Comparison of ENCODE assay signal across 1 cellular context in the genomic region with DNA sequence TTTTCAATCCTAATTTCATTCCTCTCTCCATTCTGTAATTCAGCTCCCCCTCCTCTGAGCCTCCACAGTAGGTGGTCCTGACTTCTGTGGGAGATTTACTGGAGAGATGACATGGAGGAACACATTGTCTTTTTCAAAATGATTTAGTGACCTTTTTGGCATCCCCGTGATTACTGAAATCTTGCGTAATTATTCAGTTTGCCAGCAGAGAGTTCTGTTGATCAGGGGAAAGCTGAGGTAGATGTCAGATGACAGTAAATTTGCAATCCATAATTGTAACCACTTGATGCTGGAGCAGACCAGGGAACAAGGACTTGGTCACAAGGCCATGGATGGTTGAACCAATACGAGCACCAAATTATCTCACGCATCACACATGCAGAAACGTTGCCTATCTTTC.
TF ChIP-seq lines count a peak whose summit lies in the region.

No MANE protein-coding gene starts in this region.

TF ChIP-seq in neural cell, 6 proteins besides CTCF, POLR2A, EP300 and RAD21 (continued from another document):
- TF ChIP-seq POLR2AphosphoS5 (IDR thresholded peaks at IDR 0.05) = no peak
- no peak for TF ChIP-seq SMC3 (conservative IDR thresholded peaks at IDR 0.05; ENCODE audit: poor library complexity)
- no peak for TF ChIP-seq TAF1 (IDR thresholded peaks at IDR 0.05; ENCODE audit: low read depth)
TF ChIP-seq in neural cell: peak in this region for 0.
